In genomic region chr4:151991884-151992166, GRCh38 we compare ENCODE assay signal across 21 cellular contexts.
DNase-seq lines count a peak whose midpoint lies in the region; ATAC-seq and TF ChIP-seq lines count a peak whose summit lies in the region.
"Had no signal": no experiment of that assay in that cellular context is flagged by ENCODE, and none has a peak within 500 bp of the region (broad histone marks: within the 10 kb centered on the region; RNA-seq: fewer than 3 reads in every experiment).

No MANE protein-coding gene starts in this region.

- peak overlapping the region; percentile 9; the same call in 1 of the 2 replicates for H3K9ac ChIP-seq in BLaER1

- no peak for ATAC-seq in activated CD4-positive, alpha-beta T cell treated with anti-CD3 and anti-CD28 coated beads for 36 hours
- ATAC-seq in T-helper 17 cell (no peak), gastroesophageal sphincter (no peak), HG02759 (IDR thresholded peaks at IDR 0.05; ENCODE audit: unreplicated experiment) (no peak)
- ATAC-seq: esophagus mucosa, psoas muscle had no signal

- H3K36me3 ChIP-seq in BLaER1 (no peaks in the 10 kb centered on the region), gastroesophageal sphincter (no peaks in the 10 kb centered on the region)
- H3K36me3 ChIP-seq: breast epithelium, SJSA1, transverse colon had no signal

- H3K27me3 ChIP-seq in BLaER1: no peaks in the 10 kb centered on the region
- no peaks in the 10 kb centered on the region for H3K27me3 ChIP-seq in gastroesophageal sphincter
- H3K27me3 ChIP-seq: breast epithelium, SJSA1, transverse colon had no signal

- H3K27me3 Mint-ChIP-seq in activated CD4-positive, alpha-beta T cell treated with anti-CD3 and anti-CD28 coated beads for 36 hours: no peaks in the 10 kb centered on the region
- no peaks in the 10 kb centered on the region for H3K27me3 Mint-ChIP-seq in T-helper 17 cell
- H3K27me3 Mint-ChIP-seq: naive B cell had no signal

- peaks cover 57% of the 10 kb centered on the region for H3K4me1 Mint-ChIP-seq in activated CD4-positive, alpha-beta T cell treated with anti-CD3 and anti-CD28 coated beads for 36 hours
- H3K4me1 Mint-ChIP-seq in T-helper 17 cell: peaks cover 34% of the 10 kb centered on the region
- H3K4me1 Mint-ChIP-seq: activated B cell treated with CpG ODN at 0.5 μM for 24 hours had no signal

- H3K4me2 ChIP-seq in BLaER1: peak overlapping the region; percentile 74
- H3K4me2 ChIP-seq: PC-9 had no signal

- DNase-seq in activated CD4-positive, alpha-beta T cell treated with anti-CD3 and anti-CD28 coated beads for 36 hours: no peak
- DNase-seq in activated CD4-positive, alpha-beta T cell treated with anti-CD3 and anti-CD28 coated beads for 4 hours: no peak
- DNase-seq in T-helper 17 cell (no peak), COR-L47 (lab: John Stamatoyannopoulos, UW) (no peak), SKM-1 treated with dmso at 0.1 percent for 144 hours (lab: John Stamatoyannopoulos, UW; ENCODE audit: unreplicated experiment) (no peak)
- DNase-seq: activated B cell treated with CpG ODN at 0.5 μM for 24 hours; activated naive CD4-positive, alpha-beta T cell; DMS153; naive B cell; NCI-H2171 treated with DMSO at 0.1 percent for 48 hours; NCI-H82; PC-9; psoas muscle; stimulated activated CD4-positive, alpha-beta T cell treated with anti-CD3 and anti-CD28 coated beads, Interleukin-12 subunit alpha, Interleukin-12 subunit beta, amount 100 ng/mL, for 4 hours; transverse colon had no signal

- H3K36me3 Mint-ChIP-seq in activated CD4-positive, alpha-beta T cell treated with anti-CD3 and anti-CD28 coated beads for 36 hours (ENCODE audit: low read depth): no peaks in the 10 kb centered on the region
- H3K36me3 Mint-ChIP-seq in T-helper 17 cell (ENCODE audit: low read depth): no peaks in the 10 kb centered on the region
- H3K36me3 Mint-ChIP-seq: naive B cell had no signal

- peaks cover 54% of the 10 kb centered on the region for H3K4me1 ChIP-seq in BLaER1
- peaks cover 0 to 32% (median 0%) of the 10 kb centered on the region in 3 donors for H3K4me1 ChIP-seq in gastroesophageal sphincter
- H3K4me1 ChIP-seq: breast epithelium, psoas muscle, SJSA1 had no signal

- no peak for TF ChIP-seq POLR2A in gastroesophageal sphincter (IDR thresholded peaks at IDR 0.05)

- TF ChIP-seq CTCF in gastroesophageal sphincter (IDR thresholded peaks at IDR 0.05): no peak

- POLR2A ChIA-PET in activated CD4-positive, alpha-beta T cell treated with anti-CD3 and anti-CD28 coated beads for 36 hours (lab: Charles Lee): no interaction called here

- WGBS in gastroesophageal sphincter (ENCODE audit: low coverage in 1 of 2), 2 donors: 21 to 34% methylated on average over 2 of the region's 2 CpGs

- H3K9me3 Mint-ChIP-seq in activated CD4-positive, alpha-beta T cell treated with anti-CD3 and anti-CD28 coated beads for 36 hours (ENCODE audit: low read depth): peaks cover 5% of the 10 kb centered on the region
- H3K9me3 Mint-ChIP-seq: activated B cell treated with CpG ODN at 0.5 μM for 24 hours had no signal

- CTCF ChIA-PET in activated CD4-positive, alpha-beta T cell treated with anti-CD3 and anti-CD28 coated beads for 36 hours (lab: Charles Lee): no interaction called here

- no peak overlapping the region for H3K4me3 Mint-ChIP-seq in activated CD4-positive, alpha-beta T cell treated with anti-CD3 and anti-CD28 coated beads for 36 hours
- H3K4me3 Mint-ChIP-seq in T-helper 17 cell: peak overlapping the region; percentile 62
- H3K4me3 Mint-ChIP-seq: activated B cell treated with CpG ODN at 0.5 μM for 24 hours, naive B cell had no signal

- H3K4me3 ChIP-seq in BLaER1: peak overlapping the region; percentile 3; the same call in 1 of the 2 replicates
- H3K4me3 ChIP-seq in gastroesophageal sphincter: no peak overlapping the region
- H3K4me3 ChIP-seq: breast epithelium, PC-9, psoas muscle, SJSA1, transverse colon had no signal

- H3K27ac ChIP-seq in BLaER1 (peak overlapping the region; percentile 63; the same call in 1 of the 2 replicates), gastroesophageal sphincter (peak overlapping the region in 3 of 4 donors; percentile 66 to 81 (median 73))
- H3K27ac ChIP-seq: breast epithelium, PC-9, psoas muscle, SJSA1, transverse colon had no signal

- H3K9me3 ChIP-seq in BLaER1: peaks cover 33% of the 10 kb centered on the region
- no peaks in the 10 kb centered on the region for H3K9me3 ChIP-seq in T-helper 17 cell (ENCODE audit: control insufficient read depth, low read length, poor library complexity, severe bottlenecking)
- no peaks in the 10 kb centered on the region for H3K9me3 ChIP-seq in gastroesophageal sphincter
- H3K9me3 ChIP-seq: breast epithelium, psoas muscle, SJSA1, transverse colon had no signal

- intact Hi-C loops in activated CD4-positive, alpha-beta T cell treated with anti-CD3 and anti-CD28 coated beads for 36 hours (cut with DNase I, micrococcal nuclease): no loop called here

- no peak for TF ChIP-seq EP300 in gastroesophageal sphincter (IDR thresholded peaks at IDR 0.05)

- peak overlapping the region; percentile 8 for H3K27ac Mint-ChIP-seq in activated CD4-positive, alpha-beta T cell treated with anti-CD3 and anti-CD28 coated beads for 36 hours
- peak overlapping the region; percentile 88 for H3K27ac Mint-ChIP-seq in T-helper 17 cell
- H3K27ac Mint-ChIP-seq: activated B cell treated with CpG ODN at 0.5 μM for 24 hours, naive B cell had no signal

- H4K20me1 ChIP-seq in BLaER1: no peaks in the 10 kb centered on the region
